In genomic region chr9:34072868-34073590, GRCh38 we compare ENCODE assay signal across 1 cellular context.
TF ChIP-seq lines count a peak whose summit lies in the region.

No MANE protein-coding gene starts in this region.

TF ChIP-seq in HepG2, 621 proteins besides CTCF, POLR2A, EP300 and RAD21 (continued from another document and continues in another):
- peak; percentile 45; the same call in 1 of the 2 replicates for TF ChIP-seq THAP9 (CRISPR knock-in tag; IDR thresholded peaks at IDR 0.05; ENCODE audit: borderline replicate concordance)
- no peak for TF ChIP-seq SMAD1 (CRISPR knock-in tag; IDR thresholded peaks at IDR 0.05; ENCODE audit: borderline replicate concordance, low read depth)
- no peak for TF ChIP-seq HNRNPH1 (optimal IDR thresholded peaks at IDR 0.05; ENCODE audit: low read depth, low read length)
- TF ChIP-seq ETV6 (CRISPR knock-in tag; conservative IDR thresholded peaks at IDR 0.05) = no peak
- TF ChIP-seq, protein P1, sequence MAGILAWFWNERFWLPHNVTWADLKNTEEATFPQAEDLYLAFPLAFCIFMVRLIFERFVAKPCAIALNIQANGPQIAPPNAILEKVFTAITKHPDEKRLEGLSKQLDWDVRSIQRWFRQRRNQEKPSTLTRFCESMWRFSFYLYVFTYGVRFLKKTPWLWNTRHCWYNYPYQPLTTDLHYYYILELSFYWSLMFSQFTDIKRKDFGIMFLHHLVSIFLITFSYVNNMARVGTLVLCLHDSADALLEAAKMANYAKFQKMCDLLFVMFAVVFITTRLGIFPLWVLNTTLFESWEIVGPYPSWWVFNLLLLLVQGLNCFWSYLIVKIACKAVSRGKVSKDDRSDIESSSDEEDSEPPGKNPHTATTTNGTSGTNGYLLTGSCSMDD (CRISPR knock-in tag; IDR thresholded peaks at IDR 0.05) = no peak
- TF ChIP-seq, protein P2, sequence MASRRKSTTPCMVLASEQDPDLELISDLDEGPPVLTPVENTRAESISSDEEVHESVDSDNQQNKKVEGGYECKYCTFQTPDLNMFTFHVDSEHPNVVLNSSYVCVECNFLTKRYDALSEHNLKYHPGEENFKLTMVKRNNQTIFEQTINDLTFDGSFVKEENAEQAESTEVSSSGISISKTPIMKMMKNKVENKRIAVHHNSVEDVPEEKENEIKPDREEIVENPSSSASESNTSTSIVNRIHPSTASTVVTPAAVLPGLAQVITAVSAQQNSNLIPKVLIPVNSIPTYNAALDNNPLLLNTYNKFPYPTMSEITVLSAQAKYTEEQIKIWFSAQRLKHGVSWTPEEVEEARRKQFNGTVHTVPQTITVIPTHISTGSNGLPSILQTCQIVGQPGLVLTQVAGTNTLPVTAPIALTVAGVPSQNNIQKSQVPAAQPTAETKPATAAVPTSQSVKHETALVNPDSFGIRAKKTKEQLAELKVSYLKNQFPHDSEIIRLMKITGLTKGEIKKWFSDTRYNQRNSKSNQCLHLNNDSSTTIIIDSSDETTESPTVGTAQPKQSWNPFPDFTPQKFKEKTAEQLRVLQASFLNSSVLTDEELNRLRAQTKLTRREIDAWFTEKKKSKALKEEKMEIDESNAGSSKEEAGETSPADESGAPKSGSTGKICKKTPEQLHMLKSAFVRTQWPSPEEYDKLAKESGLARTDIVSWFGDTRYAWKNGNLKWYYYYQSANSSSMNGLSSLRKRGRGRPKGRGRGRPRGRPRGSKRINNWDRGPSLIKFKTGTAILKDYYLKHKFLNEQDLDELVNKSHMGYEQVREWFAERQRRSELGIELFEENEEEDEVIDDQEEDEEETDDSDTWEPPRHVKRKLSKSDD (CRISPR knock-in tag; IDR thresholded peaks at IDR 0.05; ENCODE audit: low read depth) = no peak
- no peak for TF ChIP-seq CENPX (CRISPR knock-in tag; IDR thresholded peaks at IDR 0.05)
- TF ChIP-seq CBX2 (IDR thresholded peaks at IDR 0.05; ENCODE audit: low read depth, low read length) = no peak
- TF ChIP-seq CBX2 (CRISPR knock-in tag; IDR thresholded peaks at IDR 0.05; ENCODE audit: low read depth) = no peak
- no peak for TF ChIP-seq HOXA9 (CRISPR knock-in tag; IDR thresholded peaks at IDR 0.05; ENCODE audit: borderline replicate concordance)
- no peak for TF ChIP-seq ZNF558 (CRISPR knock-in tag; IDR thresholded peaks at IDR 0.05; ENCODE audit: borderline replicate concordance)
- peak; percentile 94 for TF ChIP-seq HNF1A (IDR thresholded peaks at IDR 0.05; ENCODE audit: low read depth)
- TF ChIP-seq HNF1A (CRISPR knock-in tag; IDR thresholded peaks at IDR 0.05; ENCODE audit: borderline replicate concordance) = peak; percentile 96
- TF ChIP-seq ATM (IDR thresholded peaks at IDR 0.05; ENCODE audit: borderline replicate concordance) = no peak
- TF ChIP-seq ZNF567 (CRISPR knock-in tag; IDR thresholded peaks at IDR 0.05; ENCODE audit: borderline replicate concordance) = no peak
- TF ChIP-seq ZFP82 (CRISPR knock-in tag; IDR thresholded peaks at IDR 0.05; ENCODE audit: borderline replicate concordance) = no peak
- TF ChIP-seq ZNF407 (CRISPR knock-in tag; IDR thresholded peaks at IDR 0.05; ENCODE audit: not compliant biosample characterization) = no peak
- TF ChIP-seq ZNF83 (CRISPR knock-in tag; IDR thresholded peaks at IDR 0.05; ENCODE audit: borderline replicate concordance) = no peak
- TF ChIP-seq ARNT (IDR thresholded peaks at IDR 0.05) = no peak
- no peak for TF ChIP-seq ZNF775 (CRISPR knock-in tag; IDR thresholded peaks at IDR 0.05; ENCODE audit: borderline replicate concordance)
- peak; percentile 64 for TF ChIP-seq RARA (CRISPR knock-in tag; IDR thresholded peaks at IDR 0.05)
- no peak for TF ChIP-seq DR1 (CRISPR knock-in tag; IDR thresholded peaks at IDR 0.05)
- TF ChIP-seq CBX5 (CRISPR knock-in tag; IDR thresholded peaks at IDR 0.05; ENCODE audit: borderline replicate concordance) = no peak
- TF ChIP-seq FOXK1 (CRISPR knock-in tag; IDR thresholded peaks at IDR 0.05; ENCODE audit: borderline replicate concordance, low read depth) = peak; percentile 94
- TF ChIP-seq PHF21A (CRISPR knock-in tag; IDR thresholded peaks at IDR 0.05) = peak; percentile 65; the same call in 1 of the 2 replicates
- no peak for TF ChIP-seq MXD1 (CRISPR knock-in tag; IDR thresholded peaks at IDR 0.05)
- TF ChIP-seq, protein P3, sequence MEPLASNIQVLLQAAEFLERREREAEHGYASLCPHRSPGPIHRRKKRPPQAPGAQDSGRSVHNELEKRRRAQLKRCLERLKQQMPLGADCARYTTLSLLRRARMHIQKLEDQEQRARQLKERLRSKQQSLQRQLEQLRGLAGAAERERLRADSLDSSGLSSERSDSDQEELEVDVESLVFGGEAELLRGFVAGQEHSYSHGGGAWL (CRISPR knock-in tag; IDR thresholded peaks at IDR 0.05) = no peak
- no peak for TF ChIP-seq AGO2 (optimal IDR thresholded peaks at IDR 0.05; ENCODE audit: low read depth, low read length)
- TF ChIP-seq ZNF781 (CRISPR knock-in tag; IDR thresholded peaks at IDR 0.05; ENCODE audit: borderline replicate concordance, not compliant biosample characterization) = peak; percentile 58
- no peak; the same call in 1 of the 2 replicates for TF ChIP-seq POLR2AphosphoS5 (IDR thresholded peaks at IDR 0.05; ENCODE audit: low read depth, low read length)
- no peak for TF ChIP-seq POLR2AphosphoS2 (IDR thresholded peaks at IDR 0.05; ENCODE audit: low read depth, low read length)
- TF ChIP-seq ELK4 (CRISPR knock-in tag; IDR thresholded peaks at IDR 0.05; ENCODE audit: borderline replicate concordance) = no peak
- TF ChIP-seq ZNF614 (CRISPR knock-in tag; IDR thresholded peaks at IDR 0.05; ENCODE audit: borderline replicate concordance) = peak; percentile 56; the same call in 1 of the 2 replicates
- no peak for TF ChIP-seq DNMT1 (CRISPR knock-in tag; IDR thresholded peaks at IDR 0.05)
- no peak for TF ChIP-seq ZNF337 (CRISPR knock-in tag; IDR thresholded peaks at IDR 0.05; ENCODE audit: borderline replicate concordance, low read depth)
- TF ChIP-seq ZBTB38 (CRISPR knock-in tag; IDR thresholded peaks at IDR 0.05) = 0 out of 2 replicates have a peak, but pooled peaks have one; percentile 28
- no peak for TF ChIP-seq GTF2F1 (IDR thresholded peaks at IDR 0.05; ENCODE audit: low read length)
